ENCODE assay signal across 9 cellular contexts in the genomic region with DNA sequence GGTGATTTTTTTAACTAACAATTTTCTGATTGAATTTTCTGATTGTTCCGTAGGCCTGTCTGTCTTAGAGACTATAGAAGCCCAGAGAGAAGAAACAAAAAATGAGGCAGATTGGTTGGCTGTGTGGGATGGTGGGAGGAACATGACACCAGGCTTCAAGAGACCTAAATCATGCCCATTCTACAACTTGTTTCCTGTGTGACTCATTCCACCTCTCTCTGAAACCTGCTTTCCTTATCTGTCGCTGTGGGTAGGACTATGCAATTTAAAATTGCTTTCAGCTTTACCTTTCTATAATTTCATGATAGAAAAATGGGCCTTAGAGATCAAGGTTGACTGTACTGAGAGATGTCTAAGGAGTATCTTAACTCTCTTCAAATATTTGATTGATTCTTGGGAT. TPM values are rescaled to one million over a fixed set of nuclear protein-coding genes. Genes with fewer than 3 reads are reported as not detected.
DNase-seq lines count a peak whose midpoint lies in the region; ATAC-seq and TF ChIP-seq lines count a peak whose summit lies in the region.
"Had no signal": no experiment of that assay in that cellular context is flagged by ENCODE, and none has a peak within 500 bp of the region (broad histone marks: within the 10 kb centered on the region; RNA-seq: fewer than 3 reads in every experiment).

No MANE protein-coding gene starts in this region.

- no peaks in the 10 kb centered on the region for H4K20me1 ChIP-seq in PC-3 (ENCODE audit: low read length)
- H4K20me1 ChIP-seq in mammary epithelial cell (ENCODE audit: insufficient read depth, low read length), result no peaks in the 10 kb centered on the region

- BruUV-seq in PC-3 (replicated peaks; lab: Mats Ljungman, UMichigan), result no TSS peak
- BruUV-seq in mammary epithelial cell (replicated peaks; lab: Mats Ljungman, UMichigan), result no TSS peak

- no peaks in the 10 kb centered on the region for H3K27me3 ChIP-seq in PC-3 (ENCODE audit: low read length)
- no peaks in the 10 kb centered on the region for H3K27me3 ChIP-seq in mammary epithelial cell (ENCODE audit: insufficient read depth, low read length)
- H3K27me3 ChIP-seq in body of pancreas, result no peaks in the 10 kb centered on the region

- H2AFZ ChIP-seq in PC-3 (ENCODE audit: low read length) (no peak overlapping the region), mammary epithelial cell (ENCODE audit: low read depth, low read length) (no peak overlapping the region)

- no peaks in the 10 kb centered on the region for H3K9me2 ChIP-seq in PC-3 (replicated peaks; ENCODE audit: low read length)

- H3K4me1 ChIP-seq in PC-3 (ENCODE audit: insufficient read depth, low read length) (peaks cover 8% of the 10 kb centered on the region), mammary epithelial cell (ENCODE audit: insufficient read depth, low read length) (peaks cover 11% of the 10 kb centered on the region), body of pancreas (no peaks in the 10 kb centered on the region)

- H3F3A ChIP-seq in PC-3 (ENCODE audit: low read length, unreplicated experiment), result no peaks in the 10 kb centered on the region

- no peak overlapping the region for H3K4me3 ChIP-seq in PC-3 (ENCODE audit: low read length)
- no peak overlapping the region for H3K4me3 ChIP-seq in mammary epithelial cell (replicated peaks in 1 of 3; ENCODE audit: insufficient read depth in 1 of 3, low read depth in 2 of 3, low read length in 3 of 3)
- no peak overlapping the region for H3K4me3 ChIP-seq in body of pancreas

- DNase-seq in DMS53 (lab: John Stamatoyannopoulos, UW) (peak; percentile 37), DMS53 treated with DMSO at 0.1 percent for 48 hours (lab: John Stamatoyannopoulos, UW; ENCODE audit: unreplicated experiment) (no peak), PC-3 (peak; percentile 80), mammary epithelial cell (peak; percentile 82), body of pancreas (no peak), UCSD-AML1 (lab: John Stamatoyannopoulos, UW; ENCODE audit: unreplicated experiment) (no peak)
- peak; percentile 24 to 38 for DNase-seq in stimulated activated CD8-positive, alpha-beta memory T cell treated with anti-CD3 and anti-CD28 coated beads, Interleukin-7, amount 100 ng/mL, for 4 hours (ENCODE audit: low read depth in 2 of 2)

- no peaks in the 10 kb centered on the region; the same call in 1 of the 2 replicates for H3K36me3 ChIP-seq in PC-3 (ENCODE audit: low read depth, low read length)
- H3K36me3 ChIP-seq in mammary epithelial cell (ENCODE audit: insufficient read depth, low read length), result no peaks in the 10 kb centered on the region
- peaks cover 0 to 1% of the 10 kb centered on the region in 2 donors for H3K36me3 ChIP-seq in body of pancreas (replicated peaks in 1 of 2; ENCODE audit: insufficient read depth in 1 of 2, low read depth in 2 of 2)

- TF ChIP-seq CTCF in PC-3 (conservative IDR thresholded peaks at IDR 0.05; ENCODE audit: low read depth, low read length) (no peak), mammary epithelial cell (conservative IDR thresholded peaks at IDR 0.05 in 1 of 2, IDR thresholded peaks at IDR 0.05 in 1 of 2; ENCODE audit: extremely low read depth in 1 of 2, insufficient read depth in 1 of 2, low read depth in 1 of 2, low read length in 2 of 2) (no peak), body of pancreas (IDR thresholded peaks at IDR 0.05) (no peak)

- dilution Hi-C loops in mammary epithelial cell (cut with HindIII; ENCODE audit: low sequenced_read_pairs), result loop anchor here (25.0 kb wide), 1 partner anchor 228 kb away; no protein-coding TSS in a partner anchor

- H3K9me3 ChIP-seq in PC-3 (ENCODE audit: low read length), result no peaks in the 10 kb centered on the region
- H3K9me3 ChIP-seq in mammary epithelial cell (replicated peaks; ENCODE audit: insufficient read depth, low read length), result no peaks in the 10 kb centered on the region
- no peaks in the 10 kb centered on the region for H3K9me3 ChIP-seq in body of pancreas

- in situ Hi-C loops in mammary epithelial cell (cut with MboI; ENCODE audit: low sequenced_read_pairs in 2 of 2), result no loop called here

- CTCF ChIA-PET in PC-3 (lab: Charles Lee) (no interaction called here), mammary epithelial cell (lab: Charles Lee; ENCODE audit: low non-redundant PET) (no interaction called here)

- H3K27ac ChIP-seq in PC-3 (ENCODE audit: low read length) (no peak overlapping the region), mammary epithelial cell (ENCODE audit: insufficient read depth, low read depth, low read length) (no peak overlapping the region), body of pancreas (no peak overlapping the region)
- H3K27ac ChIP-seq: 22Rv1 had no signal

- 0% methylated on average over 1 of the region's 2 CpGs for WGBS in mammary epithelial cell (ENCODE audit: low coverage, missing lambda C conversion rate)
- 39 to 85% methylated on average over 2 of the region's 2 CpGs for WGBS in body of pancreas, 2 donors

- POLR2A ChIA-PET in PC-3 (lab: Charles Lee; ENCODE audit: unreplicated experiment), result no interaction called here

- no peaks in the 10 kb centered on the region for H3K79me2 ChIP-seq in PC-3 (ENCODE audit: low read length)
- no peaks in the 10 kb centered on the region for H3K79me2 ChIP-seq in mammary epithelial cell (ENCODE audit: insufficient read depth, low read length)

- H3K9ac ChIP-seq in PC-3 (ENCODE audit: low read length) (no peak overlapping the region), mammary epithelial cell (ENCODE audit: insufficient read depth, low read length) (no peak overlapping the region)

- intact Hi-C loops in PC-3 (cut with micrococcal nuclease), result loop anchor here (1.0 kb wide), 1 partner anchor 208 kb away; no protein-coding TSS in a partner anchor
- intact Hi-C loops in mammary epithelial cell (cut with micrococcal nuclease), result no loop called here
- intact Hi-C loops in body of pancreas (cut with DNase I), result no loop called here

- peak overlapping the region; percentile 30; the same call in 1 of the 2 replicates for H3K4me2 ChIP-seq in PC-3 (ENCODE audit: low read length)
- peak overlapping the region; percentile 57 for H3K4me2 ChIP-seq in mammary epithelial cell (ENCODE audit: insufficient read depth, low read depth, low read length)

- peak; percentile 64 for ATAC-seq in HG02970 (IDR thresholded peaks at IDR 0.05; ENCODE audit: low FRiP score, unreplicated experiment)
- peak; percentile 100 for ATAC-seq in PC-3
- no peak for ATAC-seq in body of pancreas

- no peak for TF ChIP-seq POLR2A in body of pancreas (IDR thresholded peaks at IDR 0.05)

RNA-seq across cellular contexts. Expression of a gene that starts 44.5 kb away (rescaled TPM):
- total RNA-seq in PC-3 (2014; rRNA removed), result 17.6 and 20.5 TPM in 2 replicates
- total RNA-seq in mammary epithelial cell, result 10 to 100 TPM; 11.3 to 13.7 TPM
- 8.4 TPM for polyA plus RNA-seq in mammary epithelial cell
- polyA minus RNA-seq in mammary epithelial cell, result 16.7 TPM
- 10 to 100 TPM; 13.5 to 18.8 TPM for total RNA-seq in body of pancreas

RNA-seq across cellular contexts. Expression of a gene that starts 44.8 kb away (rescaled TPM):
- total RNA-seq in PC-3 (2014; rRNA removed), result 8.1 and 10.2 TPM in 2 replicates
- 10 to 100 TPM; 16.3 to 27.8 TPM for total RNA-seq in mammary epithelial cell
- polyA plus RNA-seq in mammary epithelial cell, result 10.2 TPM
- 2.6 TPM for polyA minus RNA-seq in mammary epithelial cell
- 1 to 10 TPM; 4.9 TPM for total RNA-seq in body of pancreas

Comparison
In these comparisons a context has a peak if more than half of its experiments do, and no peak if none do; other contexts are left out.
1. DNase-seq: peak in DMS53 (single experiment), PC-3 (single experiment), mammary epithelial cell (single experiment) and stimulated activated CD8-positive, alpha-beta memory T cell treated with anti-CD3 and anti-CD28 coated beads, Interleukin-7, amount 100 ng/mL, for 4 hours (2 of 2); none in DMS53 treated with DMSO at 0.1 percent for 48 hours (single experiment), body of pancreas (0 of 4) and UCSD-AML1 (single experiment).